ENCODE assay signal across 19 cellular contexts in genomic region chr12:43653289-43653915, GRCh38.
"Had no signal": no experiment of that assay in that cellular context is flagged by ENCODE, and none has a peak within 500 bp of the region (broad histone marks: within the 10 kb centered on the region; RNA-seq: fewer than 3 reads in every experiment).

No MANE protein-coding gene starts in this region.

- H3K4me2 ChIP-seq: KMS-11, SK-N-SH had no signal

- H3K9ac ChIP-seq: KMS-11, SK-N-SH had no signal

- H3K4me3 ChIP-seq: K562 had no signal

- DNase-seq: Kasumi-1, MV-4-11, NCI-H1048, NCI-H1105, NCI-H1436 treated with DMSO at 0.1 percent for 48 hours, NCI-H1694 treated with DMSO at 0.1 percent for 48 hours, NCI-H2107, NCI-H2227 treated with DMSO at 0.1 percent for 48 hours, NCI-H526 treated with DMSO at 0.1 percent for 48 hours, NCI-H774, Right ventricle myocardium superior, RPMI8226, SIG-M5, SW 1271, T-cell had no signal

- H3K9me3 ChIP-seq: SK-N-SH had no signal

- H3K27ac ChIP-seq: HL-60, KMS-11 had no signal
